In genomic region chr15:59999064-59999377, GRCh38 we compare ENCODE assay signal across 1 cellular context.
A peak's percentile ranks its signal among the peaks of the same experiment; 100 is the strongest.
TF ChIP-seq lines count a peak whose summit lies in the region.

No MANE protein-coding gene starts in this region.

TF ChIP-seq in H1, 55 proteins besides CTCF, POLR2A, EP300 and RAD21:
- TF ChIP-seq POLR2AphosphoS5 (IDR thresholded peaks at IDR 0.05; ENCODE audit: low read depth, low read length) (no peak), SIX5 (IDR thresholded peaks at IDR 0.05; ENCODE audit: low read depth, low read length) (no peak), TAF7 (optimal IDR thresholded peaks at IDR 0.05; ENCODE audit: borderline replicate concordance, low read depth, low read length) (no peak), ATF3 (IDR thresholded peaks at IDR 0.05; ENCODE audit: insufficient read depth, low read depth, low read length) (no peak), EZH2 (IDR thresholded peaks at IDR 0.05; ENCODE audit: low read depth, low read length, severe bottlenecking) (no peak), SIN3A (conservative IDR thresholded peaks at IDR 0.05 in 1 of 2, IDR thresholded peaks at IDR 0.05 in 1 of 2; ENCODE audit: low read depth in 1 of 2, low read length in 2 of 2) (no peak), RBBP5 (IDR thresholded peaks at IDR 0.05; ENCODE audit: borderline replicate concordance, low read depth, low read length) (no peak), CHD1 (IDR thresholded peaks at IDR 0.05; ENCODE audit: low read depth, low read length) (no peak), EGR1 (IDR thresholded peaks at IDR 0.05; ENCODE audit: borderline replicate concordance, low read depth, low read length) (peak; percentile 72; the same call in 1 of the 2 replicates), BRCA1 (IDR thresholded peaks at IDR 0.05; ENCODE audit: low read depth, low read length) (no peak), ZNF274 (IDR thresholded peaks at IDR 0.05; ENCODE audit: borderline replicate concordance, extremely low read depth, low read length) (no peak), TAF1 (IDR thresholded peaks at IDR 0.05; ENCODE audit: low read depth, low read length) (no peak), SP4 (IDR thresholded peaks at IDR 0.05; ENCODE audit: low read length) (no peak), KDM1A (IDR thresholded peaks at IDR 0.05; ENCODE audit: borderline replicate concordance, low read length) (no peak), SUZ12 (IDR thresholded peaks at IDR 0.05; ENCODE audit: low read length) (no peak), RNF2 (IDR thresholded peaks at IDR 0.05; ENCODE audit: borderline replicate concordance, low read depth, low read length, missing control alignments, poor library complexity, severe bottlenecking) (peak; percentile 11), BACH1 (IDR thresholded peaks at IDR 0.05; ENCODE audit: low read length) (peak; percentile 85), YY1 (IDR thresholded peaks at IDR 0.05; ENCODE audit: low read depth, low read length) (0 out of 2 replicates have a peak, but pooled peaks have one; percentile 22), GABPA (IDR thresholded peaks at IDR 0.05; ENCODE audit: borderline replicate concordance, insufficient read depth, low read length) (no peak), CREB1 (IDR thresholded peaks at IDR 0.05) (no peak), CHD2 (IDR thresholded peaks at IDR 0.05; ENCODE audit: low read length) (no peak), CEBPB (IDR thresholded peaks at IDR 0.05; ENCODE audit: low read depth, low read length) (no peak), MAX (IDR thresholded peaks at IDR 0.05) (peak; percentile 37; the same call in 1 of the 2 replicates), SP1 (IDR thresholded peaks at IDR 0.05; ENCODE audit: low read depth, low read length) (0 out of 2 replicates have a peak, but pooled peaks have one; percentile 50), CTBP2 (IDR thresholded peaks at IDR 0.05; ENCODE audit: borderline replicate concordance, insufficient read depth, insufficient read length, low read length) (peak; percentile 63), NRF1 (IDR thresholded peaks at IDR 0.05; ENCODE audit: low read depth, low read length) (no peak), MAFK (IDR thresholded peaks at IDR 0.05; ENCODE audit: low read depth, low read length) (no peak), ATF2 (IDR thresholded peaks at IDR 0.05; ENCODE audit: low read length) (no peak)
- TF ChIP-seq, protein P1, sequence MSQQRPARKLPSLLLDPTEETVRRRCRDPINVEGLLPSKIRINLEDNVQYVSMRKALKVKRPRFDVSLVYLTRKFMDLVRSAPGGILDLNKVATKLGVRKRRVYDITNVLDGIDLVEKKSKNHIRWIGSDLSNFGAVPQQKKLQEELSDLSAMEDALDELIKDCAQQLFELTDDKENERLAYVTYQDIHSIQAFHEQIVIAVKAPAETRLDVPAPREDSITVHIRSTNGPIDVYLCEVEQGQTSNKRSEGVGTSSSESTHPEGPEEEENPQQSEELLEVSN (IDR thresholded peaks at IDR 0.05): no peak
